25 cellular contexts compared by ENCODE assay signal in genomic region chr6:7270320-7271204, GRCh38. TPM values are rescaled to one million over a fixed set of nuclear protein-coding genes. Genes with fewer than 3 reads are reported as not detected.
A peak's percentile ranks its signal among the peaks of the same experiment; 100 is the strongest.
DNase-seq lines count a peak whose midpoint lies in the region; ATAC-seq and TF ChIP-seq lines count a peak whose summit lies in the region.
"Had no signal": no experiment of that assay in that cellular context is flagged by ENCODE, and none has a peak within 500 bp of the region (broad histone marks: within the 10 kb centered on the region; RNA-seq: fewer than 3 reads in every experiment).

No MANE protein-coding gene starts in this region.

- H3K27ac Mint-ChIP-seq in activated T-cell treated with anti-CD3 and anti-CD28 coated beads, Interleukin-2, amount 50 U/mL, for 72 hours, result peak overlapping the region; percentile 73
- no peak overlapping the region for H3K27ac Mint-ChIP-seq in activated T-cell treated with anti-CD3 and anti-CD28 coated beads, Interleukin-2, amount 50 U/mL, for 24 hours
- no peak overlapping the region for H3K27ac Mint-ChIP-seq in activated T-helper 2 cell treated with anti-CD3 and anti-CD28 coated beads, Interferon-gamma antibody, Interleukin-2, Interleukin-4, amounts not matched to agents 10 μg/mL and 5 μg/mL and 100 μg/mL, durations not matched to agents 14 hours and 24 hours and 36 hours
- H3K27ac Mint-ChIP-seq: activated CD4-positive, alpha-beta memory T cell treated with anti-CD3 and anti-CD28 coated beads, Interleukin-2, amount 10 ng/mL, durations not matched to agents 7 days and 5 days had no signal

- H3K4me1 ChIP-seq in mucosa of descending colon (ENCODE audit: low read depth) (no peaks in the 10 kb centered on the region), stomach (peaks cover 0 to 18% (median 12%) of the 10 kb centered on the region in 4 donors)

- intact Hi-C loops in activated T-helper 2 cell treated with anti-CD3 and anti-CD28 coated beads, Interferon-gamma antibody, Interleukin-2, Interleukin-4, amounts not matched to agents 10 μg/mL and 5 μg/mL and 100 μg/mL, durations not matched to agents 14 hours and 24 hours and 36 hours (cut with micrococcal nuclease), result no loop called here
- intact Hi-C loops in mucosa of descending colon (cut with DNase I, micrococcal nuclease), result loop anchor here in 1 of 2 donors (10.0 kb wide), 1 partner anchor 344 kb away; no protein-coding TSS in a partner anchor
- intact Hi-C loops in stomach (cut with DNase I; ENCODE audit: low total_unique reads), result loop anchor here (10.0 kb wide), 1 partner anchor 344 kb away; no protein-coding TSS in a partner anchor

- DNase-seq in activated T-cell treated with anti-CD3 and anti-CD28 coated beads, Interleukin-2, amount 50 U/mL, for 72 hours, result no peak
- DNase-seq in activated T-cell treated with anti-CD3 and anti-CD28 coated beads, Interleukin-2, amount 50 U/mL, for 24 hours, result no peak
- peak; percentile 1 for DNase-seq in activated T-helper 2 cell treated with anti-CD3 and anti-CD28 coated beads, Interferon-gamma antibody, Interleukin-2, Interleukin-4, amounts not matched to agents 10 μg/mL and 5 μg/mL and 100 μg/mL, durations not matched to agents 14 hours and 24 hours and 36 hours (ENCODE audit: low spot score)
- DNase-seq in mucosa of descending colon (no peak), stomach (peak; percentile 62), iPS-NIHi11 (ENCODE audit: low spot score) (no peak)
- DNase-seq in activated CD4-positive, CD25-positive, alpha-beta regulatory T cell (lab: John Stamatoyannopoulos, UW), result no peak
- DNase-seq: activated effector memory CD4-positive, alpha-beta T cell treated with Interleukin-2 at 50 U/mL for 16 hours; amniotic stem cell; DMS53; dorsolateral prefrontal cortex; H9; left cardiac atrium; MM.1S; NCI-H146; NCI-H2171 treated with DMSO at 0.1 percent for 48 hours; SIG-M5; stimulated activated CD4-positive, alpha-beta T cell treated with anti-CD3 and anti-CD28 coated beads, Interleukin-2, amount 100 ng/mL, for 48 hours; T-helper 1 cell had no signal

- H3K36me3 ChIP-seq in mucosa of descending colon (ENCODE audit: low read depth), result no peaks in the 10 kb centered on the region
- H3K36me3 ChIP-seq in stomach, result no peaks in the 10 kb centered on the region
- H3K36me3 ChIP-seq: cardiac muscle cell, vagina had no signal

- no peaks in the 10 kb centered on the region for H3K27me3 Mint-ChIP-seq in activated T-cell treated with anti-CD3 and anti-CD28 coated beads, Interleukin-2, amount 50 U/mL, for 72 hours (ENCODE audit: low read depth)
- no peaks in the 10 kb centered on the region for H3K27me3 Mint-ChIP-seq in activated T-cell treated with anti-CD3 and anti-CD28 coated beads, Interleukin-2, amount 50 U/mL, for 24 hours
- peaks cover 4% of the 10 kb centered on the region for H3K27me3 Mint-ChIP-seq in activated T-helper 2 cell treated with anti-CD3 and anti-CD28 coated beads, Interferon-gamma antibody, Interleukin-2, Interleukin-4, amounts not matched to agents 10 μg/mL and 5 μg/mL and 100 μg/mL, durations not matched to agents 14 hours and 24 hours and 36 hours (ENCODE audit: low read depth)
- H3K27me3 Mint-ChIP-seq: activated CD4-positive, alpha-beta memory T cell treated with anti-CD3 and anti-CD28 coated beads, Interleukin-2, amount 10 ng/mL, durations not matched to agents 7 days and 5 days had no signal

- peaks cover 0 to 4% of the 10 kb centered on the region in 2 donors for H3K36me3 Mint-ChIP-seq in activated T-cell treated with anti-CD3 and anti-CD28 coated beads, Interleukin-2, amount 50 U/mL, for 72 hours (ENCODE audit: insufficient read depth in 2 of 2)
- H3K36me3 Mint-ChIP-seq in activated T-cell treated with anti-CD3 and anti-CD28 coated beads, Interleukin-2, amount 50 U/mL, for 24 hours (ENCODE audit: low read depth), result no peaks in the 10 kb centered on the region
- no peaks in the 10 kb centered on the region for H3K36me3 Mint-ChIP-seq in activated T-helper 2 cell treated with anti-CD3 and anti-CD28 coated beads, Interferon-gamma antibody, Interleukin-2, Interleukin-4, amounts not matched to agents 10 μg/mL and 5 μg/mL and 100 μg/mL, durations not matched to agents 14 hours and 24 hours and 36 hours (ENCODE audit: low read depth)

- no peaks in the 10 kb centered on the region for H3K27me3 ChIP-seq in stomach
- H3K27me3 ChIP-seq: cardiac muscle cell, dorsolateral prefrontal cortex, vagina had no signal

- H3K4me3 ChIP-seq in mucosa of descending colon (no peak overlapping the region), stomach (no peak overlapping the region)
- H3K4me3 ChIP-seq: cardiac muscle cell, dorsolateral prefrontal cortex, vagina had no signal

- 77 to 87% (median 80%) methylated on average over 16 of the region's 16 CpGs for WGBS in stomach, 5 donors

- H3K4me3 Mint-ChIP-seq in activated T-cell treated with anti-CD3 and anti-CD28 coated beads, Interleukin-2, amount 50 U/mL, for 72 hours, result no peak overlapping the region
- H3K4me3 Mint-ChIP-seq in activated T-cell treated with anti-CD3 and anti-CD28 coated beads, Interleukin-2, amount 50 U/mL, for 24 hours, result no peak overlapping the region
- H3K4me3 Mint-ChIP-seq in activated T-helper 2 cell treated with anti-CD3 and anti-CD28 coated beads, Interferon-gamma antibody, Interleukin-2, Interleukin-4, amounts not matched to agents 10 μg/mL and 5 μg/mL and 100 μg/mL, durations not matched to agents 14 hours and 24 hours and 36 hours (ENCODE audit: low read depth), result no peak overlapping the region
- H3K4me3 Mint-ChIP-seq: activated CD4-positive, alpha-beta memory T cell treated with anti-CD3 and anti-CD28 coated beads, Interleukin-2, amount 10 ng/mL, durations not matched to agents 7 days and 5 days; H9 had no signal

- no peak for TF ChIP-seq EP300 in stomach (IDR thresholded peaks at IDR 0.05)

- no peak for TF ChIP-seq POLR2A in stomach (IDR thresholded peaks at IDR 0.05)

- peaks cover 0 to 3% of the 10 kb centered on the region in 2 donors for H3K9me3 Mint-ChIP-seq in activated T-cell treated with anti-CD3 and anti-CD28 coated beads, Interleukin-2, amount 50 U/mL, for 72 hours
- peaks cover 3% of the 10 kb centered on the region for H3K9me3 Mint-ChIP-seq in activated T-cell treated with anti-CD3 and anti-CD28 coated beads, Interleukin-2, amount 50 U/mL, for 24 hours
- H3K9me3 Mint-ChIP-seq in activated T-helper 2 cell treated with anti-CD3 and anti-CD28 coated beads, Interferon-gamma antibody, Interleukin-2, Interleukin-4, amounts not matched to agents 10 μg/mL and 5 μg/mL and 100 μg/mL, durations not matched to agents 14 hours and 24 hours and 36 hours, result peaks cover 3% of the 10 kb centered on the region
- H3K9me3 Mint-ChIP-seq: H9 had no signal

- ATAC-seq in activated T-cell treated with anti-CD3 and anti-CD28 coated beads, Interleukin-2, amount 50 U/mL, for 72 hours (replicated peaks in 1 of 2), result no peak
- ATAC-seq in mucosa of descending colon, result peak; percentile 53
- no peak for ATAC-seq in activated CD4-positive, CD25-positive, alpha-beta regulatory T cell treated with anti-CD3 and anti-CD28 coated beads, Interleukin-2, amount 50 U/mL, for 24 hours

- no peak for TF ChIP-seq CTCF in mucosa of descending colon (IDR thresholded peaks at IDR 0.05)
- no peak for TF ChIP-seq CTCF in stomach (IDR thresholded peaks at IDR 0.05)

- no peak overlapping the region for H3K27ac ChIP-seq in stomach
- H3K27ac ChIP-seq: C4-2B, cardiac muscle cell, dorsolateral prefrontal cortex, epithelial cell of prostate, vagina had no signal

- H3K9me3 ChIP-seq in mucosa of descending colon (no peaks in the 10 kb centered on the region), stomach (no peaks in the 10 kb centered on the region)
- H3K9me3 ChIP-seq: vagina had no signal

- H3K4me1 Mint-ChIP-seq in activated T-cell treated with anti-CD3 and anti-CD28 coated beads, Interleukin-2, amount 50 U/mL, for 72 hours (ENCODE audit: low read depth), result peaks cover under 1% of the 10 kb centered on the region
- H3K4me1 Mint-ChIP-seq in activated T-cell treated with anti-CD3 and anti-CD28 coated beads, Interleukin-2, amount 50 U/mL, for 24 hours (ENCODE audit: low read depth), result peaks cover under 1% of the 10 kb centered on the region
- no peaks in the 10 kb centered on the region for H3K4me1 Mint-ChIP-seq in activated T-helper 2 cell treated with anti-CD3 and anti-CD28 coated beads, Interferon-gamma antibody, Interleukin-2, Interleukin-4, amounts not matched to agents 10 μg/mL and 5 μg/mL and 100 μg/mL, durations not matched to agents 14 hours and 24 hours and 36 hours (ENCODE audit: low read depth)
- H3K4me1 Mint-ChIP-seq: activated CD4-positive, alpha-beta memory T cell treated with anti-CD3 and anti-CD28 coated beads, Interleukin-2, amount 10 ng/mL, durations not matched to agents 7 days and 5 days had no signal

RNA-seq across cellular contexts. Expression of gene SSR1, which starts 42.4 kb away (rescaled TPM):
- total RNA-seq in activated T-cell treated with anti-CD3 and anti-CD28 coated beads, Interleukin-2, amount 50 U/mL, for 72 hours, result 100 to 1,000 TPM; 127 to 154 TPM
- 196 and 203 TPM in 2 replicates for total RNA-seq in activated T-helper 2 cell treated with anti-CD3 and anti-CD28 coated beads, Interferon-gamma antibody, Interleukin-2, Interleukin-4, amounts not matched to agents 10 μg/mL and 5 μg/mL and 100 μg/mL, durations not matched to agents 14 hours and 24 hours and 36 hours
- total RNA-seq in mucosa of descending colon (100 to 1,000 TPM in 1 of 3 donors, 10 to 100 TPM in 2; 83.2 to 139 (median 99.4) TPM), stomach (10 to 100 TPM; 29.8 to 62.4 (median 40.3) TPM)
- 10 to 100 TPM; 11.6 to 21.0 (median 18.0) TPM for polyA plus RNA-seq in stomach

Comparison
In these comparisons a context has a peak if more than half of its experiments do, and no peak if none do; other contexts are left out.
1. DNase-seq: peak in activated T-helper 2 cell treated with anti-CD3 and anti-CD28 coated beads, Interferon-gamma antibody, Interleukin-2, Interleukin-4, amounts not matched to agents 10 μg/mL and 5 μg/mL and 100 μg/mL, durations not matched to agents 14 hours and 24 hours and 36 hours (single experiment) and stomach (single experiment); none in activated T-cell treated with anti-CD3 and anti-CD28 coated beads, Interleukin-2, amount 50 U/mL, for 72 hours (0 of 2), activated T-cell treated with anti-CD3 and anti-CD28 coated beads, Interleukin-2, amount 50 U/mL, for 24 hours (single experiment), mucosa of descending colon (0 of 3), iPS-NIHi11 (single experiment) and activated CD4-positive, CD25-positive, alpha-beta regulatory T cell (0 of 4).